19 cellular contexts compared by ENCODE assay signal in genomic region chr2:186309901-186310300, GRCh38.
A peak's percentile ranks its signal among the peaks of the same experiment; 100 is the strongest.
DNase-seq lines count a peak whose midpoint lies in the region; FAIRE-seq and TF ChIP-seq lines count a peak whose summit lies in the region.
"Had no signal": no experiment of that assay in that cellular context is flagged by ENCODE, and none has a peak within 500 bp of the region (broad histone marks: within the 10 kb centered on the region; RNA-seq: fewer than 3 reads in every experiment).

No MANE protein-coding gene starts in this region.

- FAIRE-seq in small intestine (lab: Jason Lieb, UNC): no peak
- FAIRE-seq in HTR-8/SVneo (lab: Jason Lieb, UNC): no peak
- FAIRE-seq: colon had no signal

- H3K9ac ChIP-seq in rectal smooth muscle tissue (ENCODE audit: low read length): no peak overlapping the region

- TF ChIP-seq POLR2A in adrenal gland (IDR thresholded peaks at IDR 0.05): no peak

- H3K27ac ChIP-seq in adrenal gland: peak overlapping the region in 3 of 5 donors; percentile 28 to 61 (median 49)
- peak overlapping the region; percentile 51 for H3K27ac ChIP-seq in rectal smooth muscle tissue (ENCODE audit: low read depth, low read length)
- H3K27ac ChIP-seq in small intestine (ENCODE audit: low read depth in 1 of 2, low read length in 1 of 2): no peak overlapping the region
- H3K27ac ChIP-seq: ovary, SK-N-MC, spleen, transverse colon had no signal

- 15 to 43% (median 30%) methylated on average over 2 of the region's 2 CpGs for WGBS in adrenal gland, 4 donors
- WGBS in small intestine, 3 donors: 62 to 73% (median 69%) methylated on average over 2 of the region's 2 CpGs

- intact Hi-C loops in adrenal gland (cut with DNase I): no loop called here

- no peak overlapping the region for H3K4me3 ChIP-seq in adrenal gland
- H3K4me3 ChIP-seq in fibroblast of the aortic adventitia (ENCODE audit: low read depth, low read length): no peak overlapping the region
- H3K4me3 ChIP-seq in rectal smooth muscle tissue (ENCODE audit: low read length): no peak overlapping the region
- no peak overlapping the region for H3K4me3 ChIP-seq in small intestine (ENCODE audit: low read depth in 1 of 2, low read length in 2 of 2)
- H3K4me3 ChIP-seq: HAP-1, ovary, SK-N-MC, spleen, transverse colon had no signal

- H3K27me3 ChIP-seq in adrenal gland: no peaks in the 10 kb centered on the region
- H3K27me3 ChIP-seq in rectal smooth muscle tissue (ENCODE audit: control insufficient read depth, insufficient read depth, low read length): no peaks in the 10 kb centered on the region
- no peaks in the 10 kb centered on the region for H3K27me3 ChIP-seq in small intestine (ENCODE audit: control insufficient read depth in 2 of 2, insufficient read depth in 2 of 2, low read length in 2 of 2)
- H3K27me3 ChIP-seq: ovary, spleen, transverse colon had no signal

- H3K9me3 ChIP-seq in adrenal gland (replicated peaks in 1 of 3) (no peaks in the 10 kb centered on the region), small intestine (ENCODE audit: control insufficient read depth, low read depth) (no peaks in the 10 kb centered on the region)
- H3K9me3 ChIP-seq: HAP-1, ovary had no signal

- TF ChIP-seq CTCF in adrenal gland (IDR thresholded peaks at IDR 0.05) (peak in 1 of 6 experiments; percentile 13), fibroblast of the aortic adventitia (IDR thresholded peaks at IDR 0.05; ENCODE audit: insufficient read depth, low read length) (no peak)

- DNase-seq in HT1080 (ENCODE audit: low read depth) (peak; percentile 10), adrenal gland (peak; percentile 69 to 89 (median 85)), fibroblast of the aortic adventitia (ENCODE audit: low read depth) (peak; percentile 31), small intestine (no peak), HTR-8/SVneo (ENCODE audit: insufficient read length, low spot score) (no peak)
- no peak for DNase-seq in activated naive CD4-positive, alpha-beta T cell (lab: John Stamatoyannopoulos, UW)
- DNase-seq: activated CD4-positive, alpha-beta memory T cell treated with anti-CD3 and anti-CD28 coated beads for 36 hours; activated naive CD8-positive, alpha-beta T cell treated with anti-CD3 and anti-CD28 coated beads, Interleukin-2, amount 10 ng/mL, durations not matched to agents 7 days and 5 days; activated T-cell treated with anti-CD3 and anti-CD28 coated beads, Interleukin-2, amount 50 U/mL, for 4 hours; left colon; NCI-H1930; NCI-H524; spleen; transverse colon had no signal

- H3K36me3 ChIP-seq in adrenal gland (replicated peaks in 1 of 2) (no peaks in the 10 kb centered on the region), rectal smooth muscle tissue (ENCODE audit: control insufficient read depth, insufficient read depth, low read length) (no peaks in the 10 kb centered on the region), small intestine (ENCODE audit: control insufficient read depth in 2 of 2, insufficient read depth in 2 of 2, low read length in 2 of 2) (no peaks in the 10 kb centered on the region)
- H3K36me3 ChIP-seq: HAP-1, ovary, transverse colon had no signal

- H3K4me1 ChIP-seq in adrenal gland (replicated peaks in 1 of 2) (peaks cover 9 to 14% of the 10 kb centered on the region in 2 donors), rectal smooth muscle tissue (ENCODE audit: control insufficient read depth, insufficient read depth, low read length) (no peaks in the 10 kb centered on the region), small intestine (ENCODE audit: control insufficient read depth in 2 of 2, insufficient read depth in 1 of 2, low read depth in 1 of 2, low read length in 1 of 2) (no peaks in the 10 kb centered on the region)
- H3K4me1 ChIP-seq: spleen, transverse colon had no signal

Comparison
In these comparisons a context has a peak if more than half of its experiments do, and no peak if none do; other contexts are left out.
1. DNase-seq: peak in HT1080 (single experiment), adrenal gland (7 of 7) and fibroblast of the aortic adventitia (single experiment); none in small intestine (single experiment), activated naive CD4-positive, alpha-beta T cell (0 of 4) and HTR-8/SVneo (single experiment).
2. H3K27ac ChIP-seq: peak in adrenal gland (3 of 5) and rectal smooth muscle tissue (single experiment); none in small intestine (0 of 2).